ENCODE assay signal across 9 cellular contexts in genomic region chr2:176895158-176895557, GRCh38.
"Had no signal": no experiment of that assay in that cellular context is flagged by ENCODE, and none has a peak within 500 bp of the region (broad histone marks: within the 10 kb centered on the region; RNA-seq: fewer than 3 reads in every experiment).

No MANE protein-coding gene starts in this region.

- H3K4me3 ChIP-seq: GM23248 had no signal

- DNase-seq: GM23248, GOT3, H9, HCEC 1CT, KBM-7 had no signal

- ATAC-seq: HepG2 had no signal

- H3K27ac ChIP-seq: GM23248, HL-60, KMS-11 had no signal

- FAIRE-seq: H54, HepG2 had no signal
